Comparison of ENCODE assay signal across 31 cellular contexts in genomic region chr15:71182522-71182921, GRCh38.
"Had no signal": no experiment of that assay in that cellular context is flagged by ENCODE, and none has a peak within 500 bp of the region (broad histone marks: within the 10 kb centered on the region; RNA-seq: fewer than 3 reads in every experiment).

No MANE protein-coding gene starts in this region.

- H3K4me1 ChIP-seq: SJSA1 had no signal

- H3K4me1 Mint-ChIP-seq: activated naive CD8-positive, alpha-beta T cell treated with anti-CD3 and anti-CD28 coated beads, Interleukin-2, amount 50 U/mL, for 24 hours; brain; IgD-negative memory B cell had no signal

- H3K4me3 Mint-ChIP-seq: activated CD4-positive, alpha-beta memory T cell treated with anti-CD3 and anti-CD28 coated beads for 36 hours; activated naive CD8-positive, alpha-beta T cell treated with anti-CD3 and anti-CD28 coated beads, Interleukin-2, amount 50 U/mL, for 24 hours; activated T-cell treated with anti-CD3 and anti-CD28 coated beads, Interleukin-2, amount 50 U/mL, for 4 hours; brain; IgD-negative memory B cell; WTC11 had no signal

- H3K36me3 ChIP-seq: ascending aorta, SJSA1 had no signal

- H3K27ac Mint-ChIP-seq: activated CD4-positive, alpha-beta memory T cell treated with anti-CD3 and anti-CD28 coated beads for 36 hours; activated naive CD4-positive, alpha-beta T cell treated with anti-CD3 and anti-CD28 coated beads, Interleukin-2, amount 50 U/mL, for 72 hours; activated naive CD8-positive, alpha-beta T cell treated with anti-CD3 and anti-CD28 coated beads, Interleukin-2, amount 50 U/mL, for 24 hours; IgD-negative memory B cell; WTC11 had no signal

- DNase-seq: activated CD4-positive, alpha-beta memory T cell treated with anti-CD3 and anti-CD28 coated beads for 36 hours; activated CD4-positive, alpha-beta T cell treated with anti-CD3 and anti-CD28 coated beads for 48 hours; activated CD4-positive, CD25-positive, alpha-beta regulatory T cell treated with anti-CD3 and anti-CD28 coated beads, Interleukin-2, amount 50 U/mL, for 72 hours; activated effector memory CD4-positive, alpha-beta T cell treated with anti-CD3 and anti-CD28 coated beads, Interleukin-2, amount 50 U/mL, for 16 hours; activated naive CD4-positive, alpha-beta T cell treated with Interleukin-2 at 50 U/mL for 16 hours; activated naive CD8-positive, alpha-beta T cell treated with anti-CD3 and anti-CD28 coated beads, Interleukin-2, amount 50 U/mL, for 24 hours; activated T-cell treated with anti-CD3 and anti-CD28 coated beads, Interleukin-2, amount 50 U/mL, for 4 hours; amniotic stem cell; KG1; NCI-H1092; NCI-H1417; NCI-H1694; NCI-H2029; NCI-H2107; NCI-H2171 treated with DMSO at 0.1 percent for 48 hours; NCI-H345; NCI-H510A; NCI-H526 treated with DMSO at 0.1 percent for 48 hours; NCI-H82; OCI-M1; RPMI8226; SHP77; SW 1271 had no signal

- H3K4me3 ChIP-seq: ascending aorta, SJSA1 had no signal

- ATAC-seq: activated naive CD8-positive, alpha-beta T cell treated with anti-CD3 and anti-CD28 coated beads, Interleukin-2, amount 50 U/mL, for 24 hours; activated T-cell treated with anti-CD3 and anti-CD28 coated beads, Interleukin-2, amount 50 U/mL, for 4 hours; Panc1; SK-N-SH treated with all-trans-retinoic acid at 6 μM for 48 hours; WTC11 had no signal

- H3K27me3 ChIP-seq: ascending aorta, SJSA1 had no signal

- H3K27ac ChIP-seq: ascending aorta, SJSA1 had no signal

- H3K36me3 Mint-ChIP-seq: activated CD4-positive, alpha-beta memory T cell treated with anti-CD3 and anti-CD28 coated beads for 36 hours; activated naive CD4-positive, alpha-beta T cell treated with anti-CD3 and anti-CD28 coated beads, Interleukin-2, amount 50 U/mL, for 72 hours; IgD-negative memory B cell had no signal

- H3K9me3 Mint-ChIP-seq: activated CD4-positive, alpha-beta memory T cell treated with anti-CD3 and anti-CD28 coated beads for 36 hours; activated naive CD8-positive, alpha-beta T cell treated with anti-CD3 and anti-CD28 coated beads, Interleukin-2, amount 50 U/mL, for 24 hours; activated T-cell treated with anti-CD3 and anti-CD28 coated beads, Interleukin-2, amount 50 U/mL, for 4 hours had no signal

- H3K9me3 ChIP-seq: ascending aorta, SJSA1 had no signal

- H3K27me3 Mint-ChIP-seq: activated CD4-positive, alpha-beta memory T cell treated with anti-CD3 and anti-CD28 coated beads for 36 hours; brain had no signal
